Comparison of ENCODE assay signal across 9 cellular contexts in genomic region chr3:4982773-4983738, GRCh38. TPM values are rescaled to one million over a fixed set of nuclear protein-coding genes. Genes with fewer than 3 reads are reported as not detected.
DNase-seq lines count a peak whose midpoint lies in the region; ATAC-seq and TF ChIP-seq lines count a peak whose summit lies in the region.
"Had no signal": no experiment of that assay in that cellular context is flagged by ENCODE, and none has a peak within 500 bp of the region (broad histone marks: within the 10 kb centered on the region; RNA-seq: fewer than 3 reads in every experiment).

No MANE protein-coding gene starts in this region.

- peaks cover 33% of the 10 kb centered on the region for H3K4me1 ChIP-seq in psoas muscle

- H3K36me3 Mint-ChIP-seq in T-cell: peaks cover 20% of the 10 kb centered on the region

- peaks cover 62 to 70% (median 65%) of the 10 kb centered on the region in 3 donors for H3K4me1 Mint-ChIP-seq in T-cell

- H3K27ac Mint-ChIP-seq in T-cell: peak overlapping the region; percentile 84 to 95

- TF ChIP-seq CTCF in epithelial cell of esophagus (IDR thresholded peaks at IDR 0.05; ENCODE audit: insufficient read depth, low read depth, low read length, missing control alignments) (no peak), psoas muscle (IDR thresholded peaks at IDR 0.05) (no peak)

- intact Hi-C loops in psoas muscle (cut with DNase I): loop anchor here in 1 of 2 donors (5.0 kb wide), 2 partner anchors 39 to 261 kb away; no protein-coding TSS in a partner anchor

- H3K27me3 Mint-ChIP-seq in T-cell: no peaks in the 10 kb centered on the region

- H3K27ac ChIP-seq in psoas muscle: peak overlapping the region; percentile 100

- H3K9me3 ChIP-seq in psoas muscle: no peaks in the 10 kb centered on the region

- H3K36me3 ChIP-seq in psoas muscle (ENCODE audit: insufficient read depth in 1 of 2, low read depth in 1 of 2): peaks cover 0 to 44% of the 10 kb centered on the region in 2 donors

- WGBS in psoas muscle, 3 donors: 52 to 67% (median 52%) methylated on average over 40 of the region's 40 CpGs

- POLR2A ChIA-PET in T-cell (lab: Charles Lee): interaction anchor here (0.6 to 2.3 kb wide), 16 partner anchors 13 to 490 kb away, joined by 3 to 11 read pairs (median 4); partner anchors contain the start of gene ITPR1 (in 1 of the 2)

- ATAC-seq in T-cell (replicated peaks in 1 of 4): no peak
- no peak for ATAC-seq in psoas muscle
- no peak for ATAC-seq in GM18511 (IDR thresholded peaks at IDR 0.05; ENCODE audit: unreplicated experiment)
- ATAC-seq in GM21367 (IDR thresholded peaks at IDR 0.05; ENCODE audit: unreplicated experiment): no peak

- peak overlapping the region; percentile 50 to 95 (median 77) for H3K4me3 Mint-ChIP-seq in T-cell

- CTCF ChIA-PET in T-cell (lab: Charles Lee): interaction anchor here (0.8 to 2.3 kb wide), 5 partner anchors 26 to 272 kb away, joined by 3 to 16 read pairs (median 5); no protein-coding TSS in a partner anchor

- DNase-seq in ELF-1 (ENCODE audit: low read depth, low spot score) (peak; percentile 11), T-cell (no peak), epithelial cell of esophagus (ENCODE audit: low read depth) (peak; percentile 56), psoas muscle (peak in 1 of 2 donors; percentile 55), MV-4-11 (lab: John Stamatoyannopoulos, UW) (no peak)
- DNase-seq in stimulated activated CD4-positive, alpha-beta T cell treated with anti-CD3 and anti-CD28 coated beads, Interleukin-4, amount 100 ng/mL, for 24 hours: no peak
- DNase-seq: NCI-H526 treated with DMSO at 0.1 percent for 48 hours had no signal

- H3K9me3 Mint-ChIP-seq in T-cell: no peaks in the 10 kb centered on the region

- H3K4me3 ChIP-seq in epithelial cell of esophagus (ENCODE audit: low read length) (peak overlapping the region; percentile 99), psoas muscle (peak overlapping the region; percentile 99)

- H3K27me3 ChIP-seq in psoas muscle (ENCODE audit: insufficient read depth in 3 of 3, low read length in 2 of 3): no peaks in the 10 kb centered on the region

RNA-seq across cellular contexts. Expression of gene BHLHE40, which starts 3.8 kb away (rescaled TPM):
- total RNA-seq in T-cell (100 to 1,000 TPM in 1 of 5 donors, 10 to 100 TPM in 4; 54.1 to 177 (median 85.8) TPM), psoas muscle (100 to 1,000 TPM in 1 of 4 donors, 10 to 100 TPM in 3; 22.7 to 143 (median 77.0) TPM)
- 10 to 100 TPM; 16.7 to 65.1 (median 33.5) TPM for polyA plus RNA-seq in psoas muscle

Comparison
In these comparisons a context has a peak if more than half of its experiments do, and no peak if none do; other contexts are left out.
1. DNase-seq: peak in ELF-1 (single experiment) and epithelial cell of esophagus (single experiment); none in T-cell (0 of 34), MV-4-11 (single experiment) and stimulated activated CD4-positive, alpha-beta T cell treated with anti-CD3 and anti-CD28 coated beads, Interleukin-4, amount 100 ng/mL, for 24 hours (single experiment).